ENCODE assay signal across 1 cellular context in the genomic region with DNA sequence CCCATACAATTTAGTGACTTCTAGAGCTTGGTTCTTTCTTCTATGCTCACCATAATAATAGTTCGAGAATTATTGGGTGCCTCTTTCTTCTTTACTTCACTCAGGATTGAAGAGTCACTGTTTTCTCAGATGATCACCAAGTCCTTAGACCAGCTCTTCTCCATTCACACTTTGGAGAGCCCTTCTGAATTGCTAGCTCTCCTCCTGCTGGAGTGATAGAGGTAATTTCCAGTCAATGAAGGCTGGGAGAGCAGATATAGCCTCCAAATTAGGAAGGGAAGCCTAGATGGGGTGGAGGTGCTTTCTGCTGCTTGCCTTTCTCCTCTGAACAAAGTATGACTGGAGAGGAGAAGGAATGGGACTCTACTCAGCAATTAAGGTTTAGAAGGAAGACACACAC.
TF ChIP-seq lines count a peak whose summit lies in the region.

No MANE protein-coding gene starts in this region.

TF ChIP-seq in SK-N-SH, 30 proteins besides CTCF, POLR2A, EP300 and RAD21 (continued from another document):
- TF ChIP-seq JUND (IDR thresholded peaks at IDR 0.05) (no peak), EZH2phosphoT487 (IDR thresholded peaks at IDR 0.05; ENCODE audit: borderline replicate concordance, low read depth) (no peak), NRF1 (IDR thresholded peaks at IDR 0.05; ENCODE audit: low read depth, low read length) (no peak)
